Comparison of ENCODE assay signal across 1 cellular context in genomic region chr22:37884420-37884819, GRCh38.
TF ChIP-seq lines count a peak whose summit lies in the region.

No MANE protein-coding gene starts in this region.

TF ChIP-seq in HepG2, 621 proteins besides CTCF, POLR2A, EP300 and RAD21:
- TF ChIP-seq, protein P1, sequence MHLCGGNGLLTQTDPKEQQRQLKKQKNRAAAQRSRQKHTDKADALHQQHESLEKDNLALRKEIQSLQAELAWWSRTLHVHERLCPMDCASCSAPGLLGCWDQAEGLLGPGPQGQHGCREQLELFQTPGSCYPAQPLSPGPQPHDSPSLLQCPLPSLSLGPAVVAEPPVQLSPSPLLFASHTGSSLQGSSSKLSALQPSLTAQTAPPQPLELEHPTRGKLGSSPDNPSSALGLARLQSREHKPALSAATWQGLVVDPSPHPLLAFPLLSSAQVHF (CRISPR knock-in tag; IDR thresholded peaks at IDR 0.05), result no peak
- no peak for TF ChIP-seq HINFP (CRISPR knock-in tag; IDR thresholded peaks at IDR 0.05; ENCODE audit: low read depth)
- no peak for TF ChIP-seq ZNF598 (CRISPR knock-in tag; IDR thresholded peaks at IDR 0.05; ENCODE audit: borderline replicate concordance)
- no peak for TF ChIP-seq RBM22 (optimal IDR thresholded peaks at IDR 0.05; ENCODE audit: low read length)
- no peak for TF ChIP-seq STAG1 (CRISPR knock-in tag; IDR thresholded peaks at IDR 0.05)
- TF ChIP-seq ZKSCAN8 (CRISPR knock-in tag; IDR thresholded peaks at IDR 0.05; ENCODE audit: borderline replicate concordance), result no peak
- no peak for TF ChIP-seq IRF2 (CRISPR knock-in tag; IDR thresholded peaks at IDR 0.05)
- TF ChIP-seq ZNF431 (CRISPR knock-in tag; IDR thresholded peaks at IDR 0.05; ENCODE audit: borderline replicate concordance, low read depth), result no peak
- TF ChIP-seq ZNF768 (CRISPR knock-in tag; IDR thresholded peaks at IDR 0.05), result no peak
- no peak for TF ChIP-seq SRSF9 (IDR thresholded peaks at IDR 0.05; ENCODE audit: borderline replicate concordance, insufficient read depth, low read depth, low read length, poor library complexity, severe bottlenecking)
- TF ChIP-seq HMG20B (CRISPR knock-in tag; conservative IDR thresholded peaks at IDR 0.05), result no peak
- no peak for TF ChIP-seq ZNF34 (CRISPR knock-in tag; IDR thresholded peaks at IDR 0.05; ENCODE audit: borderline replicate concordance)
TF ChIP-seq in HepG2: peak in this region for 0.
